In the genomic region with DNA sequence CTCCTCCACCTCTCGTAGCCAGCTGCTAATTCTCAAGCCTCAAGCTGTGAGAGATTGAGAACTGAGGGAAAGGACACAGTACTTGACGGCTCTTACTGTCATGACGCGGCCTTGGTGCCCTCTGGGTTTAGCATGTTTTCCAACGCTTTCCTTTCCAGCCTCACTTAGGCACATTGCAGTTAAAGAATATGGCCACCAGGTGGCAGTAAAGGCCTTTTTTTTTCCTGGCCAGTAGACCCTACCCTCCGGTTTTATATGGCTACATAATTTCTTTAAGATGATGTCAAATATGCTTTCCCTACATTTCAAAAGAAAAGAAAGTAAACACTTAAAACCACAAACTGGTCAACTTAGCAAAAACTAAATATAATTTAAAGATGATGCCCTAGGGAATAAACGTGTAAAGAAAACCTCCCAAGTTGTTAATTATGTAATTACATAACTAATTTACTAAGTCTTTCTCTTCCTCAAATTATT, we compare ENCODE assay signal across 9 cellular contexts. TPM values are rescaled to one million over a fixed set of nuclear protein-coding genes. Genes with fewer than 3 reads are reported as not detected.
DNase-seq lines count a peak whose midpoint lies in the region; ATAC-seq and TF ChIP-seq lines count a peak whose summit lies in the region.
"Had no signal": no experiment of that assay in that cellular context is flagged by ENCODE, and none has a peak within 500 bp of the region (broad histone marks: within the 10 kb centered on the region; RNA-seq: fewer than 3 reads in every experiment).

No MANE protein-coding gene starts in this region.

- peak overlapping the region; percentile 76 for H3K9ac ChIP-seq in adipocyte (ENCODE audit: low read length)

- ATAC-seq in sciatic nerve (peak; percentile 89), GM21576 (IDR thresholded peaks at IDR 0.05; ENCODE audit: unreplicated experiment) (no peak)

- H3K36me3 ChIP-seq in adipocyte (ENCODE audit: control insufficient read depth, insufficient read depth, low read length, severe bottlenecking) (peaks cover 16% of the 10 kb centered on the region), right atrium auricular region (peaks cover 4% of the 10 kb centered on the region)
- H3K36me3 ChIP-seq: BLaER1 treated with 17β-estradiol and CSF1 and Interleukin-3, amounts not matched to agents 10 nM and 100 nM had no signal

- H3K9me3 ChIP-seq in adipocyte (ENCODE audit: control insufficient read depth, low read length) (no peaks in the 10 kb centered on the region), right atrium auricular region (no peaks in the 10 kb centered on the region)
- H3K9me3 ChIP-seq: BLaER1 treated with 17β-estradiol and CSF1 and Interleukin-3, amounts not matched to agents 10 nM and 100 nM had no signal

- intact Hi-C loops in sciatic nerve (cut with DNase I): no loop called here

- H3K27ac ChIP-seq in right atrium auricular region: peak overlapping the region in 1 of 2 donors; percentile 51

- TF ChIP-seq CTCF in right atrium auricular region (IDR thresholded peaks at IDR 0.05): peak; percentile 78 to 91

- peak overlapping the region; percentile 64 for H3K4me3 ChIP-seq in adipocyte (ENCODE audit: low read length)
- no peak overlapping the region for H3K4me3 ChIP-seq in right atrium auricular region
- H3K4me3 ChIP-seq: BLaER1 treated with 17β-estradiol and CSF1 and Interleukin-3, amounts not matched to agents 10 nM and 100 nM had no signal

- peaks cover 19% of the 10 kb centered on the region for H3K4me1 ChIP-seq in adipocyte (ENCODE audit: control insufficient read depth, insufficient read depth, low read length)
- peaks cover 0 to 6% of the 10 kb centered on the region in 2 donors for H3K4me1 ChIP-seq in right atrium auricular region

- H3K27me3 ChIP-seq in adipocyte (replicated peaks; ENCODE audit: control insufficient read depth, insufficient read depth, low read length): no peaks in the 10 kb centered on the region
- no peaks in the 10 kb centered on the region for H3K27me3 ChIP-seq in right atrium auricular region
- H3K27me3 ChIP-seq: BLaER1 treated with 17β-estradiol and CSF1 and Interleukin-3, amounts not matched to agents 10 nM and 100 nM had no signal

- peak; percentile 86 for DNase-seq in SIG-M5 treated with dmso at 0.1 percent for 504 hours (lab: John Stamatoyannopoulos, UW; ENCODE audit: unreplicated experiment)
- no peak for DNase-seq in SIG-M5 (lab: John Stamatoyannopoulos, UW)
- DNase-seq in NCI-H128 (lab: John Stamatoyannopoulos, UW; ENCODE audit: unreplicated experiment): peak; percentile 72
- DNase-seq in SKM-1 (lab: John Stamatoyannopoulos, UW; ENCODE audit: unreplicated experiment): peak; percentile 61
- peak; percentile 89 for DNase-seq in adipocyte (ENCODE audit: low read depth)
- peak; percentile 81 for DNase-seq in right atrium auricular region (ENCODE audit: low spot score)
- peak; percentile 62 for DNase-seq in sciatic nerve (ENCODE audit: low spot score)

RNA-seq across cellular contexts. Expression of gene PRDX6, which starts 56.8 kb away (rescaled TPM):
- total RNA-seq in right atrium auricular region (100 to 1,000 TPM; 512 to 590 TPM), sciatic nerve (184 TPM)
